Comparison of ENCODE assay signal across 8 cellular contexts in the genomic region with DNA sequence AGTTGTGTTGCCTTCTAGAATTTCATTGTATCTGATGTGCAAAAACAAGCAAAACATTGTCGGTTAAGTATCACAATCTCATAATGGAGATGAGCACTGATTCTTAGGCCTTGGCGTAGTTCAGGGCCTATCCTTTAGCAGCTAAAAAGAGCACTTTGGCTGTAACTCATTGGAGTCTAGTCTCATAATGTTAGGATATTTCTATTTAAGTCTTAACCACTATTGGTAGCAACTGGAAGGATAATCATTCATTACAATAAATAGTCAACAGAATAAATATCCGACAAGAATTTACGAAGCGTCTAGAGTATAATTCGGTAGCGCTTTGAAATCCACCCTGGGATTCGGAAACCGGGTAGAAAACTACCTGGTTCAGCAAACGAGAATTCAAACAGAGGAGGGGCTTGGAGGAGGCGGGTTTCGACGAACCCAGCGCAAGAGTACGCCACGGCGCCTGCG. TPM values are rescaled to one million over a fixed set of nuclear protein-coding genes. Genes with fewer than 3 reads are reported as not detected.
DNase-seq lines count a peak whose midpoint lies in the region; ATAC-seq and TF ChIP-seq lines count a peak whose summit lies in the region.

No MANE protein-coding gene starts in this region.

- H3K4me1 ChIP-seq in SK-N-SH (ENCODE audit: control insufficient read depth in 1 of 2, insufficient read depth in 2 of 2, low read depth in 1 of 2, low read length in 1 of 2) (peaks cover 3 to 8% of the 10 kb centered on the region in 2 experiments; a peak in 2 of 4 replicates), iPS-15b (ENCODE audit: control insufficient read depth, insufficient read depth, low read length) (peaks cover 3% of the 10 kb centered on the region), skeletal muscle satellite cell (ENCODE audit: control insufficient read depth, insufficient read depth, low read length) (peaks cover 5% of the 10 kb centered on the region)

- TF ChIP-seq CTCF in SK-N-SH (IDR thresholded peaks at IDR 0.05) = no peak
- no peak for TF ChIP-seq CTCF in astrocyte of the cerebellum (IDR thresholded peaks at IDR 0.05; ENCODE audit: low read depth, low read length, missing control alignments)

- ATAC-seq in GM18909 (IDR thresholded peaks at IDR 0.05; ENCODE audit: poor library complexity, unreplicated experiment) = peak; percentile 78
- ATAC-seq in HG03135 (IDR thresholded peaks at IDR 0.05; ENCODE audit: unreplicated experiment) = peak; percentile 71

- H3K27me3 ChIP-seq in SK-N-SH (ENCODE audit: insufficient read depth) (no peaks in the 10 kb centered on the region), iPS-15b (ENCODE audit: control insufficient read depth, insufficient read depth, low read length) (no peaks in the 10 kb centered on the region), skeletal muscle satellite cell (ENCODE audit: control insufficient read depth, insufficient read depth, low read length) (peaks cover 15% of the 10 kb centered on the region)

- no peak for TF ChIP-seq RAD21 in SK-N-SH (IDR thresholded peaks at IDR 0.05; ENCODE audit: low read length)

- H3K27ac ChIP-seq in SK-N-SH (ENCODE audit: low read depth in 2 of 2, low read length in 1 of 2) = peak overlapping the region; percentile 98 to 100

- no peaks in the 10 kb centered on the region for H3K9me3 ChIP-seq in SK-N-SH
- H3K9me3 ChIP-seq in iPS-15b (ENCODE audit: control insufficient read depth, insufficient read depth, low read length) = no peaks in the 10 kb centered on the region
- H3K9me3 ChIP-seq in skeletal muscle satellite cell (replicated peaks; ENCODE audit: low read length) = no peaks in the 10 kb centered on the region

- peak overlapping the region; percentile 96 for H3K9ac ChIP-seq in SK-N-SH
- H3K9ac ChIP-seq in iPS-15b (ENCODE audit: low read depth, low read length) = peak overlapping the region; percentile 99
- H3K9ac ChIP-seq in skeletal muscle satellite cell (ENCODE audit: low read depth, low read length) = peak overlapping the region; percentile 94

- H3K79me2 ChIP-seq in SK-N-SH (ENCODE audit: insufficient read depth) = peaks cover 40% of the 10 kb centered on the region

- POLR2A ChIA-PET in SK-N-SH (lab: Yijun Ruan, JAX) = interaction anchor here (0.8 to 1.7 kb wide), 2 partner anchors 11 to 430 kb away, joined by 3 to 6 read pairs; no protein-coding TSS in a partner anchor

- in situ Hi-C loops in astrocyte of the cerebellum (cut with HindIII; ENCODE audit: low sequenced_read_pairs) = no loop called here

- TF ChIP-seq EP300 in SK-N-SH (IDR thresholded peaks at IDR 0.05; ENCODE audit: borderline replicate concordance in 1 of 2, low read depth in 1 of 2, low read length in 1 of 2) = no peak

- DNase-seq in CMK (ENCODE audit: low read depth) (peak; percentile 85), SK-N-SH (peak; percentile 88), astrocyte of the cerebellum (ENCODE audit: low read depth) (peak; percentile 77), NCI-H1417 (lab: John Stamatoyannopoulos, UW) (no peak)

- H3K9me2 ChIP-seq in SK-N-SH = no peaks in the 10 kb centered on the region

- H3K4me2 ChIP-seq in SK-N-SH = peak overlapping the region; percentile 73
- H3K4me2 ChIP-seq in skeletal muscle satellite cell (ENCODE audit: low read length) = peak overlapping the region; percentile 83

- CTCF ChIA-PET in SK-N-SH (lab: Yijun Ruan, JAX) = interaction anchor here (2.0 kb wide), 1 partner anchor 389 kb away, joined by 6 read pairs; a partner anchor contains a TSS

- H4K20me1 ChIP-seq in SK-N-SH (ENCODE audit: insufficient read depth) = peaks cover 33% of the 10 kb centered on the region

- H3K4me3 ChIP-seq in SK-N-SH (ENCODE audit: low read depth in 2 of 2, low read length in 1 of 2) (peak overlapping the region; percentile 81 to 94), astrocyte of the cerebellum (ENCODE audit: low read depth, low read length) (peak overlapping the region; percentile 81), iPS-15b (ENCODE audit: low read depth, low read length) (peak overlapping the region; percentile 96), skeletal muscle satellite cell (ENCODE audit: low read length) (peak overlapping the region; percentile 88)

- peak overlapping the region; percentile 88 for H2AFZ ChIP-seq in SK-N-SH (ENCODE audit: low read depth)

- H3K36me3 ChIP-seq in SK-N-SH (replicated peaks in 1 of 2; ENCODE audit: control insufficient read depth in 1 of 2, insufficient read depth in 2 of 2, low read length in 1 of 2) = peaks cover 0 to 4% of the 10 kb centered on the region in 2 experiments
- no peaks in the 10 kb centered on the region for H3K36me3 ChIP-seq in iPS-15b (ENCODE audit: control insufficient read depth, insufficient read depth, low read length)
- no peaks in the 10 kb centered on the region for H3K36me3 ChIP-seq in skeletal muscle satellite cell (ENCODE audit: insufficient read depth, low read length)

- H3F3A ChIP-seq in SK-N-SH (replicated peaks; ENCODE audit: insufficient read depth) = peaks cover 7% of the 10 kb centered on the region

- 2% methylated on average over 18 of the region's 18 CpGs for WGBS in SK-N-SH (ENCODE audit: low lambda C conversion rate)

TF ChIP-seq in SK-N-SH, 30 proteins besides CTCF, POLR2A, EP300 and RAD21:
- TF ChIP-seq SIN3A (IDR thresholded peaks at IDR 0.05; ENCODE audit: borderline replicate concordance, low read depth, low read length) (no peak), EZH2phosphoT487 (IDR thresholded peaks at IDR 0.05; ENCODE audit: borderline replicate concordance, low read depth) (no peak), GABPA (IDR thresholded peaks at IDR 0.05; ENCODE audit: low read depth) (no peak), TAF1 (IDR thresholded peaks at IDR 0.05; ENCODE audit: borderline replicate concordance, low read depth, low read length) (peak; percentile 57; the same call in 1 of the 2 replicates), MXI1 (IDR thresholded peaks at IDR 0.05; ENCODE audit: low read depth, low read length) (peak; percentile 26; the same call in 1 of the 2 replicates), POLR2AphosphoS5 (IDR thresholded peaks at IDR 0.05; ENCODE audit: low read depth, low read length) (no peak; the same call in 1 of the 2 replicates), NRF1 (IDR thresholded peaks at IDR 0.05; ENCODE audit: low read depth, low read length) (peak; percentile 95; the same call in 1 of the 2 replicates), JUND (IDR thresholded peaks at IDR 0.05) (no peak)
- TF ChIP-seq, protein P1, sequence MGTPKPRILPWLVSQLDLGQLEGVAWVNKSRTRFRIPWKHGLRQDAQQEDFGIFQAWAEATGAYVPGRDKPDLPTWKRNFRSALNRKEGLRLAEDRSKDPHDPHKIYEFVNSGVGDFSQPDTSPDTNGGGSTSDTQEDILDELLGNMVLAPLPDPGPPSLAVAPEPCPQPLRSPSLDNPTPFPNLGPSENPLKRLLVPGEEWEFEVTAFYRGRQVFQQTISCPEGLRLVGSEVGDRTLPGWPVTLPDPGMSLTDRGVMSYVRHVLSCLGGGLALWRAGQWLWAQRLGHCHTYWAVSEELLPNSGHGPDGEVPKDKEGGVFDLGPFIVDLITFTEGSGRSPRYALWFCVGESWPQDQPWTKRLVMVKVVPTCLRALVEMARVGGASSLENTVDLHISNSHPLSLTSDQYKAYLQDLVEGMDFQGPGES (IDR thresholded peaks at IDR 0.05; ENCODE audit: low read depth, low read length) = no peak
- TF ChIP-seq, protein P2, sequence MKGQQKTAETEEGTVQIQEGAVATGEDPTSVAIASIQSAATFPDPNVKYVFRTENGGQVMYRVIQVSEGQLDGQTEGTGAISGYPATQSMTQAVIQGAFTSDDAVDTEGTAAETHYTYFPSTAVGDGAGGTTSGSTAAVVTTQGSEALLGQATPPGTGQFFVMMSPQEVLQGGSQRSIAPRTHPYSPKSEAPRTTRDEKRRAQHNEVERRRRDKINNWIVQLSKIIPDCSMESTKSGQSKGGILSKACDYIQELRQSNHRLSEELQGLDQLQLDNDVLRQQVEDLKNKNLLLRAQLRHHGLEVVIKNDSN (IDR thresholded peaks at IDR 0.05; ENCODE audit: borderline replicate concordance, low read depth) = no peak
- TF ChIP-seq, protein P3, sequence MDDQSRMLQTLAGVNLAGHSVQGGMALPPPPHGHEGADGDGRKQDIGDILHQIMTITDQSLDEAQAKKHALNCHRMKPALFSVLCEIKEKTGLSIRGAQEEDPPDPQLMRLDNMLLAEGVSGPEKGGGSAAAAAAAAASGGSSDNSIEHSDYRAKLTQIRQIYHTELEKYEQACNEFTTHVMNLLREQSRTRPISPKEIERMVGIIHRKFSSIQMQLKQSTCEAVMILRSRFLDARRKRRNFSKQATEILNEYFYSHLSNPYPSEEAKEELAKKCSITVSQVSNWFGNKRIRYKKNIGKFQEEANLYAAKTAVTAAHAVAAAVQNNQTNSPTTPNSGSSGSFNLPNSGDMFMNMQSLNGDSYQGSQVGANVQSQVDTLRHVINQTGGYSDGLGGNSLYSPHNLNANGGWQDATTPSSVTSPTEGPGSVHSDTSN (IDR thresholded peaks at IDR 0.05) = no peak
- TF ChIP-seq, protein P4, sequence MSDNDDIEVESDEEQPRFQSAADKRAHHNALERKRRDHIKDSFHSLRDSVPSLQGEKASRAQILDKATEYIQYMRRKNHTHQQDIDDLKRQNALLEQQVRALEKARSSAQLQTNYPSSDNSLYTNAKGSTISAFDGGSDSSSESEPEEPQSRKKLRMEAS (IDR thresholded peaks at IDR 0.05; ENCODE audit: low read depth) = no peak

RNA-seq across cellular contexts. Expression of a gene that starts 0.5 kb away (rescaled TPM):
- polyA plus RNA-seq in SK-N-SH (2012; rRNA removed) = 12.8 and 14.2 TPM in 2 replicates
- polyA plus RNA-seq in SK-N-SH (2012; cell fraction: cytosol; rRNA removed) = 13.3 and 13.9 TPM in 2 replicates
- 21.7 and 33.6 TPM in 2 replicates for polyA plus RNA-seq in SK-N-SH (2012; cell fraction: nucleus; rRNA removed)
- total RNA-seq in skeletal muscle satellite cell (2012; rRNA removed) = 14.4 and 16.2 TPM in 2 replicates

RNA-seq across cellular contexts. Expression of a gene that starts 57.9 kb away (rescaled TPM):
- polyA plus RNA-seq in SK-N-SH (2012; rRNA removed) = 62.3 and 67.6 TPM in 2 replicates
- polyA plus RNA-seq in SK-N-SH (2012; cell fraction: cytosol; rRNA removed) = 76.7 and 80.2 TPM in 2 replicates
- polyA plus RNA-seq in SK-N-SH (2012; cell fraction: nucleus; rRNA removed) = 21.9 and 42.5 TPM in 2 replicates
- 67.5 and 70.2 TPM in 2 replicates for total RNA-seq in skeletal muscle satellite cell (2012; rRNA removed)

Comparison
In these comparisons a context has a peak if more than half of its experiments do, and no peak if none do; other contexts are left out.
1. DNase-seq: peak in CMK (single experiment), SK-N-SH (single experiment) and astrocyte of the cerebellum (single experiment); none in NCI-H1417 (0 of 3).
2. Peak in every context shown above with its lines, with median percentiles within 50 percentile points of each other: H3K4me3 ChIP-seq and H3K9ac ChIP-seq.